In the genomic region with DNA sequence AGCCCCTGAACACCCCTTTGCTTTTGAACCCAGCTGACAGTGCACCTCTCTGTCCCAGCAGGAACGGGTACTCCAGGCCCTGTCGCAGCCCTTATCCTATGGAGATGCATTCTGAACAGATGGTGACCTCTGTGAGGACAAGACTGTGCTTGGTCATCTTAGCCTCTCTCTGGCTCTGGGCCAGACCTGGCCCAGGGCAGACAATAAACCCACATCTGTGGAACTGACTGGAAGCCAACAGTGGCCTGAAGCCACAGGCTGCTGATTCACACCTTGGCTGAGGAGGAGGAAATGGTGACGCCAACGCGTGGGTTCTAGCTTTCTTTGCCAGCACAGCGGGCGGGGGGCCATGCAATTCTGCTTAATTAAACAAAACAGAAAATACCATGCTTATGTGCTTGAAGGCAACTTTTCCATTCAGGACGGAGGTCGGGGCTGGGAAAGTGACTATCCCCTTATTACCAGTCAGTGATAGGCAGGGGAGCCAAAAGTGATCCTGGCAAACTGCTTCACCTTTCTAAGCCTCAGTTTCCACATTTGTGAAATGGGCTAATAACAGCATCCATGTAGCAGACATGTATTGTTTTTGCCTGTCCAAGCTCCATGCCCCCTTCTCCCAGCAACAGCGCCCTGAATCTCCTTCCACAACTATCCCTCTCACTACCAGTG, we compare ENCODE assay signal across 8 cellular contexts. TPM values are rescaled to one million over a fixed set of nuclear protein-coding genes. Genes with fewer than 3 reads are reported as not detected.
A peak's percentile ranks its signal among the peaks of the same experiment; 100 is the strongest.
DNase-seq lines count a peak whose midpoint lies in the region; ATAC-seq, FAIRE-seq and TF ChIP-seq lines count a peak whose summit lies in the region.

No MANE protein-coding gene starts in this region.

- no peak for TF ChIP-seq CTCF in esophagus squamous epithelium (IDR thresholded peaks at IDR 0.05)
- no peak for TF ChIP-seq CTCF in pancreas (IDR thresholded peaks at IDR 0.05)

- H3K4me3 ChIP-seq in esophagus squamous epithelium (peak overlapping the region in 1 of 4 donors; percentile 14), pancreas (no peak overlapping the region), urinary bladder (ENCODE audit: low read depth, low read length) (no peak overlapping the region)

- no peak for TF ChIP-seq POLR2A in esophagus squamous epithelium (IDR thresholded peaks at IDR 0.05)

- H3K27me3 Mint-ChIP-seq in activated CD4-positive, alpha-beta memory T cell treated with anti-CD3 and anti-CD28 coated beads, Interleukin-2, amount 10 ng/mL, durations not matched to agents 7 days and 5 days, result peaks cover 26% of the 10 kb centered on the region

- peaks cover 28 to 76% (median 55%) of the 10 kb centered on the region in 3 donors for H3K4me1 ChIP-seq in esophagus squamous epithelium
- H3K4me1 ChIP-seq in pancreas, result peaks cover 11 to 21% (median 12%) of the 10 kb centered on the region in 3 donors
- no peaks in the 10 kb centered on the region for H3K4me1 ChIP-seq in urinary bladder (ENCODE audit: insufficient read depth)

- no peak overlapping the region for H3K4me3 Mint-ChIP-seq in activated CD4-positive, alpha-beta memory T cell treated with anti-CD3 and anti-CD28 coated beads, Interleukin-2, amount 10 ng/mL, durations not matched to agents 7 days and 5 days

- H3K27ac Mint-ChIP-seq in activated CD4-positive, alpha-beta memory T cell treated with anti-CD3 and anti-CD28 coated beads, Interleukin-2, amount 10 ng/mL, durations not matched to agents 7 days and 5 days, result no peak overlapping the region

- 18 to 52% methylated on average over 4 to 9 of the region's 10 CpGs for WGBS in esophagus squamous epithelium, 2 donors
- 28 to 35% methylated on average over 10 of the region's 10 CpGs for WGBS in pancreas, 2 donors
- 27% methylated on average over 10 of the region's 10 CpGs for WGBS in urinary bladder

- intact Hi-C loops in esophagus squamous epithelium (cut with DNase I) (no loop called here), pancreas (cut with DNase I) (no loop called here)

- peak; percentile 70 to 89 (median 78) for ATAC-seq in pancreas
- ATAC-seq in GM18870 (IDR thresholded peaks at IDR 0.05; ENCODE audit: unreplicated experiment), result no peak

- H3K36me3 ChIP-seq in esophagus squamous epithelium (no peaks in the 10 kb centered on the region), pancreas (no peaks in the 10 kb centered on the region), urinary bladder (ENCODE audit: insufficient read depth) (no peaks in the 10 kb centered on the region)

- H3K9me3 ChIP-seq in esophagus squamous epithelium (no peaks in the 10 kb centered on the region), pancreas (no peaks in the 10 kb centered on the region)

- FAIRE-seq in pancreas (lab: Jason Lieb, UNC), result no peak

- DNase-seq in activated naive CD4-positive, alpha-beta T cell treated with Interleukin-2 at 50 U/mL for 16 hours, result peak; percentile 62
- no peak for DNase-seq in activated naive CD4-positive, alpha-beta T cell (lab: John Stamatoyannopoulos, UW)
- peak; percentile 61 for DNase-seq in activated CD4-positive, alpha-beta memory T cell treated with anti-CD3 and anti-CD28 coated beads, Interleukin-2, amount 10 ng/mL, durations not matched to agents 7 days and 5 days
- DNase-seq in esophagus squamous epithelium (lab: John Stamatoyannopoulos, UW) (no peak), pancreas (peak; percentile 65 to 91 (median 85))
- DNase-seq in central memory CD4-positive, alpha-beta T cell, result no peak

- H3K27ac ChIP-seq in esophagus squamous epithelium (peak overlapping the region; percentile 54 to 86 (median 70)), pancreas (peak overlapping the region in 1 of 4 donors; percentile 62), urinary bladder (ENCODE audit: low read depth) (peak overlapping the region; percentile 63)

- CTCF ChIA-PET in activated CD4-positive, alpha-beta memory T cell treated with anti-CD3 and anti-CD28 coated beads, Interleukin-2, amount 10 ng/mL, durations not matched to agents 7 days and 5 days (lab: Charles Lee), result interaction anchor here (1.0 kb wide), 1 partner anchor 9 kb away, joined by 3 read pairs; no protein-coding TSS in a partner anchor

- H3K36me3 Mint-ChIP-seq in activated CD4-positive, alpha-beta memory T cell treated with anti-CD3 and anti-CD28 coated beads, Interleukin-2, amount 10 ng/mL, durations not matched to agents 7 days and 5 days (ENCODE audit: low read depth), result no peaks in the 10 kb centered on the region

- POLR2A ChIA-PET in activated CD4-positive, alpha-beta memory T cell treated with anti-CD3 and anti-CD28 coated beads, Interleukin-2, amount 10 ng/mL, durations not matched to agents 7 days and 5 days (lab: Charles Lee), result no interaction called here

- H3K9me3 Mint-ChIP-seq in activated CD4-positive, alpha-beta memory T cell treated with anti-CD3 and anti-CD28 coated beads, Interleukin-2, amount 10 ng/mL, durations not matched to agents 7 days and 5 days, result no peaks in the 10 kb centered on the region

- H3K4me1 Mint-ChIP-seq in activated CD4-positive, alpha-beta memory T cell treated with anti-CD3 and anti-CD28 coated beads, Interleukin-2, amount 10 ng/mL, durations not matched to agents 7 days and 5 days, result peaks cover 15% of the 10 kb centered on the region

- H3K27me3 ChIP-seq in esophagus squamous epithelium (no peaks in the 10 kb centered on the region), pancreas (no peaks in the 10 kb centered on the region)

RNA-seq across cellular contexts. Expression of a gene that starts 10.8 kb away (rescaled TPM):
- total RNA-seq in activated CD4-positive, alpha-beta memory T cell treated with anti-CD3 and anti-CD28 coated beads, Interleukin-2, amount 10 ng/mL, durations not matched to agents 7 days and 5 days, result under 1 TPM; 0.25 TPM
- 10 to 100 TPM in 3 of 4 donors, 1 to 10 TPM in 1; 7.1 to 22.1 (median 13.8) TPM for total RNA-seq in esophagus squamous epithelium
- 10 to 100 TPM in 5 of 6 donors, 1 to 10 TPM in 1; 9.7 to 24.9 (median 12.9) TPM for total RNA-seq in pancreas
- 1 to 10 TPM; 4.2 to 4.3 TPM for polyA plus RNA-seq in pancreas
- total RNA-seq in urinary bladder, result 24.3 TPM
- 39.4 TPM for polyA plus RNA-seq in urinary bladder

Comparison
In these comparisons a context has a peak if more than half of its experiments do, and no peak if none do; other contexts are left out.
1. DNase-seq: peak in activated naive CD4-positive, alpha-beta T cell treated with Interleukin-2 at 50 U/mL for 16 hours (single experiment), activated CD4-positive, alpha-beta memory T cell treated with anti-CD3 and anti-CD28 coated beads, Interleukin-2, amount 10 ng/mL, durations not matched to agents 7 days and 5 days (single experiment) and pancreas (6 of 6); none in activated naive CD4-positive, alpha-beta T cell (0 of 4), esophagus squamous epithelium (single experiment) and central memory CD4-positive, alpha-beta T cell (single experiment).
2. RNA of a gene that starts 10.8 kb away (total RNA-seq): 24.3 TPM in urinary bladder (single experiment), 7.1 to 22.1 TPM in esophagus squamous epithelium and 9.7 to 24.9 TPM in pancreas; 0.25 TPM in activated CD4-positive, alpha-beta memory T cell treated with anti-CD3 and anti-CD28 coated beads, Interleukin-2, amount 10 ng/mL, durations not matched to agents 7 days and 5 days; every median in the first group is over 4 times any median in the second.